Comparison of ENCODE assay signal across 1 cellular context in the genomic region with DNA sequence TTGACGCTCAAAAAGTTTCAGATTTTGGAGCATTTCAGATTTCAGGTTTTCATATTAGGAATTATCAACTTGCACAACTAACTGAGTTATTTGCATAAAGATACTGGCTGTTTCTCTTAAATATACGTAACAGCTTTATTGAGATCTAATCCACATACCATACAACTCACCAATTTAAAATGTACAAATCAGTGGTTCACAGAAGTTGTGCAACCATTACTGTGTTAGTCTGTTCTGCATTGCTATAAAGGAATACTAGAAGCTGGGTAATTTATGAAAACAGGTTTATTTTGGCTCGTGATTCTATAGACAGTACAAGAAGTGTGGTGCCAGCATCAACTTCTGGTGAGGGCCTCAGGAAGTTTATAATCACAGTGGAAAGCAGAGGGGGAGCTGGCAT.
TF ChIP-seq lines count a peak whose summit lies in the region.

No MANE protein-coding gene starts in this region.

TF ChIP-seq in IMR-90, 13 proteins besides CTCF, POLR2A, EP300 and RAD21:
- no peak for TF ChIP-seq MAFK (IDR thresholded peaks at IDR 0.05; ENCODE audit: low read depth, low read length)
- TF ChIP-seq BHLHE40 (IDR thresholded peaks at IDR 0.05; ENCODE audit: low read depth, low read length) = no peak
- no peak for TF ChIP-seq FOS (IDR thresholded peaks at IDR 0.05; ENCODE audit: low read depth, low read length)
- peak; percentile 60 for TF ChIP-seq CEBPB (IDR thresholded peaks at IDR 0.05; ENCODE audit: low read depth, low read length)
TF ChIP-seq in IMR-90: peak in this region for 1.
